ENCODE assay signal across 1 cellular context in the genomic region with DNA sequence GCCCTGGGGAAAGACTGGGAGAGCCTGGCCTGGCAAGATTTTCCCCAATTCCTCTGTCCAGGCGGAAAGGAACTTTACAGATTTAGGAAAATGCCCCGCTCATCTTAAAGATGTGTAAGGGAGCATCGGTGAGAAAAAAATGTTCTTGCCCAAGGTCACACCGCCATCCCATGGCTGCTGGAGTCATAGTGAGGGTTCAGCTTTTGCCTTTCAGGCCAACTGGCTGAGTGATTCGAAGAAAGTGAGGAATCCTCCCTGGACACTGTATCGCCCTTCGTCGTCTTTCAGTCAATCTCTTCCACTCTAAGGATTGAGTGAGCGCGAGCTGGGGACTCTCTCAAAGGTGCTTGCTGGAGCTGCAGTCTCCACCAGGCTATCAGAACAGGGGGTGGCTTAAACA.
TF ChIP-seq lines count a peak whose summit lies in the region.

No MANE protein-coding gene starts in this region.

TF ChIP-seq in WTC11, 78 proteins besides CTCF, POLR2A, EP300 and RAD21 (continued from another document):
- no peak for TF ChIP-seq JAZF1 (CRISPR knock-in tag; IDR thresholded peaks at IDR 0.05)
- no peak for TF ChIP-seq NFE2L1 (CRISPR knock-in tag; IDR thresholded peaks at IDR 0.05)
- no peak for TF ChIP-seq NR3C1 (CRISPR knock-in tag; conservative IDR thresholded peaks at IDR 0.05; ENCODE audit: low read depth)
- TF ChIP-seq KAT7 (CRISPR knock-in tag; IDR thresholded peaks at IDR 0.05; ENCODE audit: borderline replicate concordance): no peak
- no peak for TF ChIP-seq RELA (CRISPR knock-in tag; IDR thresholded peaks at IDR 0.05; ENCODE audit: borderline replicate concordance)
- no peak for TF ChIP-seq NR2C2 (CRISPR knock-in tag; IDR thresholded peaks at IDR 0.05)
